40 cellular contexts compared by ENCODE assay signal in the genomic region with DNA sequence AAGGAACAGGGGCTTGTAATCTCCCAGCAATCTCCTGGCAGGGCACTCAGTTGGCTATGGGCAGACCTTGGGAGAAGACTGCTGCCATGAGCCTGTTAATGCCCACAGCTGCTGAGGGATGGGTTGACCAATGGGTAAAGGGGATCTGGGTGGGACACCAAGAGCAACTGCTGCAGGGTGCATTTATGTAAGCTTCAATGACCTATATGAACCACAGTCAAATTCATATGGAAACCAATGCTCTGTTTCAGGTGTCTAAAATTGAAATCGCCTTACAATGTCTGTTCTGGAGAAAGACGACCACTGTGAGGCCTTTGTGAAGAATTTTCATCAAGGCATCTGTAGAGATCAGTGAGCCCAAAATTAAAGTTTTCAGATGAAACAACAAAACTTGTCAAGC. TPM values are rescaled to one million over a fixed set of nuclear protein-coding genes. Genes with fewer than 3 reads are reported as not detected.
"Had no signal": no experiment of that assay in that cellular context is flagged by ENCODE, and none has a peak within 500 bp of the region (broad histone marks: within the 10 kb centered on the region; RNA-seq: fewer than 3 reads in every experiment).

No MANE protein-coding gene starts in this region.

- H3K27me3 ChIP-seq: ascending aorta, cardiac muscle cell had no signal

- H3K9me3 Mint-ChIP-seq: activated B cell treated with CpG ODN at 0.5 μM for 24 hours; activated CD4-positive, alpha-beta memory T cell treated with anti-CD3 and anti-CD28 coated beads for 36 hours; activated CD4-positive, alpha-beta T cell treated with anti-CD3 and anti-CD28 coated beads, Interleukin-2, amount 10 ng/mL, durations not matched to agents 24 days and 14 days; activated CD8-positive, alpha-beta T cell treated with anti-CD3 and anti-CD28 coated beads for 36 hours; activated naive CD4-positive, alpha-beta T cell treated with anti-CD3 and anti-CD28 coated beads for 36 hours; activated naive CD4-positive, alpha-beta T cell treated with anti-CD3 and anti-CD28 coated beads, Interleukin-2, amount 50 U/mL, for 24 hours; activated naive CD8-positive, alpha-beta T cell treated with anti-CD3 and anti-CD28 coated beads, Interleukin-2, amount 10 ng/mL, durations not matched to agents 7 days and 5 days; activated naive CD8-positive, alpha-beta T cell treated with anti-CD3 and anti-CD28 coated beads, Interleukin-2, amount 50 U/mL, for 24 hours; activated T-cell treated with anti-CD3 and anti-CD28 coated beads, Interleukin-2, amount 50 U/mL, for 4 hours; activated T-cell treated with anti-CD3 and anti-CD28 coated beads, Interleukin-2, amount 50 U/mL, for 72 hours; activated T-helper 1 cell treated with anti-CD3 and anti-CD28 coated beads, Interleukin-12 subunit alpha, Interleukin-12 subunit beta, Interleukin-2, Interleukin-4 antibody, amounts not matched to agents 30 ng/mL and 10 ng/mL and 1 ng/mL, durations not matched to agents 14 hours and 24 hours and 36 hours; activated T-helper 17 cell treated with anti-CD3 and anti-CD28 coated beads, Interleukin-2, amount 50 U/mL, for 72 hours; brain; central memory CD8-positive, alpha-beta T cell; T-helper 1 cell treated with Interleukin-12 subunit alpha and Interleukin-12 subunit beta and Interleukin-4 antibody, amounts not matched to agents 30 μg/mL and 1 μg/mL, for 36 hours; T-helper 2 cell treated with Interferon-gamma antibody and Interleukin-4, amounts not matched to agents 5 μg/mL and 100 μg/mL, for 36 hours had no signal

- H3K4me3 Mint-ChIP-seq: activated B cell treated with CpG ODN at 0.5 μM for 24 hours; activated CD4-positive, alpha-beta memory T cell treated with anti-CD3 and anti-CD28 coated beads for 36 hours; activated CD4-positive, alpha-beta T cell treated with anti-CD3 and anti-CD28 coated beads, Interleukin-2, amount 10 ng/mL, durations not matched to agents 24 days and 14 days; activated CD8-positive, alpha-beta T cell treated with anti-CD3 and anti-CD28 coated beads for 36 hours; activated naive CD4-positive, alpha-beta T cell treated with anti-CD3 and anti-CD28 coated beads for 36 hours; activated naive CD4-positive, alpha-beta T cell treated with anti-CD3 and anti-CD28 coated beads, Interleukin-2, amount 50 U/mL, for 24 hours; activated naive CD8-positive, alpha-beta T cell; activated naive CD8-positive, alpha-beta T cell treated with anti-CD3 and anti-CD28 coated beads, Interleukin-2, amount 10 ng/mL, durations not matched to agents 7 days and 5 days; activated naive CD8-positive, alpha-beta T cell treated with anti-CD3 and anti-CD28 coated beads, Interleukin-2, amount 50 U/mL, for 24 hours; activated T-cell treated with anti-CD3 and anti-CD28 coated beads, Interleukin-2, amount 50 U/mL, for 4 hours; activated T-cell treated with anti-CD3 and anti-CD28 coated beads, Interleukin-2, amount 50 U/mL, for 72 hours; activated T-helper 1 cell treated with anti-CD3 and anti-CD28 coated beads, Interleukin-12 subunit alpha, Interleukin-12 subunit beta, Interleukin-2, Interleukin-4 antibody, amounts not matched to agents 30 ng/mL and 10 ng/mL and 1 ng/mL, durations not matched to agents 14 hours and 24 hours and 36 hours; activated T-helper 17 cell treated with anti-CD3 and anti-CD28 coated beads, Interleukin-2, amount 50 U/mL, for 72 hours; brain; central memory CD8-positive, alpha-beta T cell; T-helper 1 cell treated with Interleukin-12 subunit alpha and Interleukin-12 subunit beta and Interleukin-4 antibody, amounts not matched to agents 30 μg/mL and 1 μg/mL, for 36 hours; T-helper 2 cell treated with Interferon-gamma antibody and Interleukin-4, amounts not matched to agents 5 μg/mL and 100 μg/mL, for 36 hours had no signal

- ATAC-seq: activated CD8-positive, alpha-beta T cell treated with anti-CD3 and anti-CD28 coated beads for 36 hours; activated naive CD8-positive, alpha-beta T cell treated with anti-CD3 and anti-CD28 coated beads, Interleukin-2, amount 50 U/mL, for 24 hours; activated T-cell treated with anti-CD3 and anti-CD28 coated beads, Interleukin-2, amount 50 U/mL, for 4 hours; activated T-cell treated with anti-CD3 and anti-CD28 coated beads, Interleukin-2, amount 50 U/mL, for 72 hours; activated T-helper 17 cell treated with anti-CD3 and anti-CD28 coated beads, Interleukin-2, amount 50 U/mL, for 72 hours had no signal

- H3K36me3 Mint-ChIP-seq: activated CD4-positive, alpha-beta memory T cell treated with anti-CD3 and anti-CD28 coated beads for 36 hours; activated naive CD4-positive, alpha-beta T cell treated with anti-CD3 and anti-CD28 coated beads, Interleukin-2, amount 50 U/mL, for 24 hours; activated naive CD8-positive, alpha-beta T cell; activated naive CD8-positive, alpha-beta T cell treated with anti-CD3 and anti-CD28 coated beads, Interleukin-2, amount 10 ng/mL, durations not matched to agents 7 days and 5 days; brain had no signal

- H3K4me1 Mint-ChIP-seq: activated CD4-positive, alpha-beta T cell treated with anti-CD3 and anti-CD28 coated beads, Interleukin-2, amount 10 ng/mL, durations not matched to agents 24 days and 14 days; activated naive CD8-positive, alpha-beta T cell treated with anti-CD3 and anti-CD28 coated beads, Interleukin-2, amount 10 ng/mL, durations not matched to agents 7 days and 5 days; activated naive CD8-positive, alpha-beta T cell treated with anti-CD3 and anti-CD28 coated beads, Interleukin-2, amount 50 U/mL, for 24 hours; activated T-helper 17 cell treated with anti-CD3 and anti-CD28 coated beads, Interleukin-2, amount 50 U/mL, for 72 hours; central memory CD8-positive, alpha-beta T cell had no signal

- DNase-seq: activated B cell treated with CpG ODN at 0.5 μM for 24 hours; activated CD4-positive, alpha-beta memory T cell treated with anti-CD3 and anti-CD28 coated beads for 36 hours; activated CD4-positive, alpha-beta T cell treated with anti-CD3 and anti-CD28 coated beads for 4 hours; activated CD4-positive, alpha-beta T cell treated with anti-CD3 and anti-CD28 coated beads, Interleukin-2, amount 10 ng/mL, durations not matched to agents 24 days and 14 days; activated CD4-positive, alpha-beta T cell treated with anti-CD3 and anti-CD28 coated beads, Interleukin-2, amount 50 U/mL, for 1 hour; activated CD4-positive, alpha-beta T cell treated with anti-CD3 and anti-CD28 coated beads, Interleukin-2, amount 50 U/mL, for 4 hours; activated CD4-positive, CD25-positive, alpha-beta regulatory T cell treated with anti-CD3 and anti-CD28 coated beads, Interleukin-2, amount 50 U/mL, for 72 hours; activated CD8-positive, alpha-beta memory T cell treated with anti-CD3 and anti-CD28 coated beads, Interleukin-2, amount 50 U/mL, for 4 hours; activated CD8-positive, alpha-beta T cell treated with anti-CD3 and anti-CD28 coated beads for 36 hours; activated effector memory CD4-positive, alpha-beta T cell treated with anti-CD3 and anti-CD28 coated beads, Interleukin-2, amount 50 U/mL, for 16 hours; activated gamma-delta T cell treated with Interleukin-2 at 50 U/mL for 16 hours; activated naive CD4-positive, alpha-beta T cell; activated naive CD4-positive, alpha-beta T cell treated with anti-CD3 and anti-CD28 coated beads for 36 hours; activated naive CD8-positive, alpha-beta T cell treated with anti-CD3 and anti-CD28 coated beads, Interleukin-2, amount 10 ng/mL, durations not matched to agents 7 days and 5 days; activated naive CD8-positive, alpha-beta T cell treated with anti-CD3 and anti-CD28 coated beads, Interleukin-2, amount 50 U/mL, for 24 hours; activated T-cell treated with anti-CD3 and anti-CD28 coated beads for 4 hours; activated T-cell treated with anti-CD3 and anti-CD28 coated beads, Interleukin-2, amount 50 U/mL, for 1 hour; activated T-cell treated with anti-CD3 and anti-CD28 coated beads, Interleukin-2, amount 50 U/mL, for 4 hours; activated T-cell treated with anti-CD3 and anti-CD28 coated beads, Interleukin-2, amount 50 U/mL, for 72 hours; amygdala; anterior cingulate cortex; caudate nucleus; cerebellar nuclear complex; T-helper 2 cell; T-helper 9 cell had no signal

- H3K9me3 ChIP-seq: ascending aorta had no signal

- H3K4me3 ChIP-seq: ascending aorta, cardiac muscle cell had no signal

- H3K27ac Mint-ChIP-seq: activated B cell treated with CpG ODN at 0.5 μM for 24 hours; activated CD4-positive, alpha-beta memory T cell treated with anti-CD3 and anti-CD28 coated beads for 36 hours; activated CD4-positive, alpha-beta T cell treated with anti-CD3 and anti-CD28 coated beads, Interleukin-2, amount 10 ng/mL, durations not matched to agents 24 days and 14 days; activated CD8-positive, alpha-beta T cell treated with anti-CD3 and anti-CD28 coated beads for 36 hours; activated naive CD4-positive, alpha-beta T cell treated with anti-CD3 and anti-CD28 coated beads for 36 hours; activated naive CD4-positive, alpha-beta T cell treated with anti-CD3 and anti-CD28 coated beads, Interleukin-2, amount 50 U/mL, for 24 hours; activated naive CD8-positive, alpha-beta T cell; activated naive CD8-positive, alpha-beta T cell treated with anti-CD3 and anti-CD28 coated beads, Interleukin-2, amount 10 ng/mL, durations not matched to agents 7 days and 5 days; activated naive CD8-positive, alpha-beta T cell treated with anti-CD3 and anti-CD28 coated beads, Interleukin-2, amount 50 U/mL, for 24 hours; activated T-cell treated with anti-CD3 and anti-CD28 coated beads, Interleukin-2, amount 50 U/mL, for 72 hours; activated T-helper 1 cell treated with anti-CD3 and anti-CD28 coated beads, Interleukin-12 subunit alpha, Interleukin-12 subunit beta, Interleukin-2, Interleukin-4 antibody, amounts not matched to agents 30 ng/mL and 10 ng/mL and 1 ng/mL, durations not matched to agents 14 hours and 24 hours and 36 hours; activated T-helper 17 cell treated with anti-CD3 and anti-CD28 coated beads, Interleukin-2, amount 50 U/mL, for 72 hours; brain; T-helper 1 cell treated with Interleukin-12 subunit alpha and Interleukin-12 subunit beta and Interleukin-4 antibody, amounts not matched to agents 30 μg/mL and 1 μg/mL, for 36 hours; T-helper 2 cell treated with Interferon-gamma antibody and Interleukin-4, amounts not matched to agents 5 μg/mL and 100 μg/mL, for 36 hours had no signal

- H3K36me3 ChIP-seq: ascending aorta, cardiac muscle cell had no signal

- H3K4me1 ChIP-seq: ascending aorta had no signal

- FAIRE-seq: bronchial epithelial cell, TTC549 had no signal

- H3K27me3 Mint-ChIP-seq: activated B cell treated with CpG ODN at 0.5 μM for 24 hours; activated CD4-positive, alpha-beta memory T cell treated with anti-CD3 and anti-CD28 coated beads for 36 hours; activated CD8-positive, alpha-beta T cell treated with anti-CD3 and anti-CD28 coated beads for 36 hours; activated naive CD4-positive, alpha-beta T cell treated with anti-CD3 and anti-CD28 coated beads, Interleukin-2, amount 50 U/mL, for 24 hours; activated naive CD8-positive, alpha-beta T cell; activated naive CD8-positive, alpha-beta T cell treated with anti-CD3 and anti-CD28 coated beads, Interleukin-2, amount 50 U/mL, for 24 hours; activated T-helper 17 cell treated with anti-CD3 and anti-CD28 coated beads, Interleukin-2, amount 50 U/mL, for 72 hours; brain had no signal

- H3K27ac ChIP-seq: ascending aorta, cardiac muscle cell, VCaP had no signal

RNA-seq across cellular contexts. Expression of a gene that starts 6.1 kb away (rescaled TPM):
- total RNA-seq: activated B cell treated with CpG ODN at 0.5 μM for 24 hours; activated CD4-positive, alpha-beta memory T cell treated with anti-CD3 and anti-CD28 coated beads for 36 hours; activated CD4-positive, alpha-beta T cell treated with anti-CD3 and anti-CD28 coated beads, Interleukin-2, amount 10 ng/mL, durations not matched to agents 24 days and 14 days; activated CD8-positive, alpha-beta memory T cell treated with anti-CD3 and anti-CD28 coated beads for 36 hours; activated CD8-positive, alpha-beta T cell treated with anti-CD3 and anti-CD28 coated beads for 36 hours; activated naive CD4-positive, alpha-beta T cell treated with anti-CD3 and anti-CD28 coated beads for 36 hours; activated naive CD8-positive, alpha-beta T cell treated with anti-CD3 and anti-CD28 coated beads, Interleukin-2, amount 10 ng/mL, durations not matched to agents 7 days and 5 days; activated T-helper 1 cell treated with anti-CD3 and anti-CD28 coated beads, Interleukin-12 subunit alpha, Interleukin-12 subunit beta, Interleukin-2, Interleukin-4 antibody, amounts not matched to agents 30 ng/mL and 10 ng/mL and 1 ng/mL, durations not matched to agents 14 hours and 24 hours and 36 hours; activated T-helper 17 cell treated with anti-CD3 and anti-CD28 coated beads, Interleukin-2, amount 50 U/mL, for 72 hours; ascending aorta; cardiac muscle cell had no signal
- polyA plus RNA-seq: cardiac muscle cell had no signal

RNA-seq across cellular contexts. Expression of a gene that starts 50.6 kb away (rescaled TPM):
- total RNA-seq: activated B cell treated with CpG ODN at 0.5 μM for 24 hours; activated CD4-positive, alpha-beta memory T cell treated with anti-CD3 and anti-CD28 coated beads for 36 hours; activated CD4-positive, alpha-beta T cell treated with anti-CD3 and anti-CD28 coated beads, Interleukin-2, amount 10 ng/mL, durations not matched to agents 24 days and 14 days; activated CD8-positive, alpha-beta memory T cell treated with anti-CD3 and anti-CD28 coated beads for 36 hours; activated CD8-positive, alpha-beta T cell treated with anti-CD3 and anti-CD28 coated beads for 36 hours; activated naive CD4-positive, alpha-beta T cell treated with anti-CD3 and anti-CD28 coated beads for 36 hours; activated naive CD8-positive, alpha-beta T cell treated with anti-CD3 and anti-CD28 coated beads, Interleukin-2, amount 10 ng/mL, durations not matched to agents 7 days and 5 days; activated T-helper 1 cell treated with anti-CD3 and anti-CD28 coated beads, Interleukin-12 subunit alpha, Interleukin-12 subunit beta, Interleukin-2, Interleukin-4 antibody, amounts not matched to agents 30 ng/mL and 10 ng/mL and 1 ng/mL, durations not matched to agents 14 hours and 24 hours and 36 hours; activated T-helper 17 cell treated with anti-CD3 and anti-CD28 coated beads, Interleukin-2, amount 50 U/mL, for 72 hours; ascending aorta; cardiac muscle cell; chondrocyte had no signal
- polyA plus RNA-seq: cardiac muscle cell had no signal
